Comparison of ENCODE assay signal across 30 cellular contexts in genomic region chr12:74339211-74339610, GRCh38.
"Had no signal": no experiment of that assay in that cellular context is flagged by ENCODE, and none has a peak within 500 bp of the region (broad histone marks: within the 10 kb centered on the region; RNA-seq: fewer than 3 reads in every experiment).

No MANE protein-coding gene starts in this region.

- H3K4me3 ChIP-seq: adrenal gland, cardiac muscle cell, colonic mucosa, esophagus squamous epithelium, heart left ventricle, psoas muscle, right atrium auricular region, spleen, testis, transverse colon had no signal

- DNase-seq: activated CD4-positive, alpha-beta T cell treated with anti-CD3 and anti-CD28 coated beads for 4 hours; activated CD4-positive, alpha-beta T cell treated with anti-CD3 and anti-CD28 coated beads, Interleukin-2, amount 50 U/mL, for 4 hours; activated naive CD4-positive, alpha-beta T cell treated with Interleukin-2 at 50 U/mL for 16 hours; activated naive CD8-positive, alpha-beta T cell treated with anti-CD3 and anti-CD28 coated beads for 36 hours; activated T-cell treated with anti-CD3 and anti-CD28 coated beads for 4 hours; activated T-cell treated with anti-CD3 and anti-CD28 coated beads, Interleukin-2, amount 50 U/mL, for 72 hours; adrenal gland; cerebellar nuclear complex; colonic mucosa; effector CD8-positive, alpha-beta T cell; esophagus squamous epithelium; heart left ventricle; hypothalamus; immature natural killer cell; naive thymus-derived CD8-positive, alpha-beta T cell; nucleus accumbens; psoas muscle; spleen; stimulated activated naive CD4-positive, alpha-beta T cell; T-helper 1 cell; T-helper 9 cell; testis; transverse colon had no signal

- H3K36me3 ChIP-seq: adrenal gland, cardiac muscle cell, colonic mucosa, esophagus squamous epithelium, heart left ventricle, right atrium auricular region, spleen, transverse colon had no signal

- H3K9me3 ChIP-seq: adrenal gland, colonic mucosa, esophagus squamous epithelium, heart left ventricle, psoas muscle, right atrium auricular region, spleen, testis, transverse colon had no signal

- H3K4me1 Mint-ChIP-seq: activated naive CD8-positive, alpha-beta T cell treated with anti-CD3 and anti-CD28 coated beads for 36 hours; immature natural killer cell; memory B cell; naive thymus-derived CD8-positive, alpha-beta T cell; neural crest cell had no signal

- H3K27me3 ChIP-seq: adrenal gland, cardiac muscle cell, colonic mucosa, esophagus squamous epithelium, heart left ventricle, right atrium auricular region, spleen, testis, transverse colon had no signal

- H3K4me3 Mint-ChIP-seq: activated naive CD8-positive, alpha-beta T cell treated with anti-CD3 and anti-CD28 coated beads for 36 hours; activated T-cell treated with anti-CD3 and anti-CD28 coated beads, Interleukin-2, amount 50 U/mL, for 72 hours; immature natural killer cell; memory B cell; naive thymus-derived CD8-positive, alpha-beta T cell; neural crest cell had no signal

- H3K36me3 Mint-ChIP-seq: activated naive CD8-positive, alpha-beta T cell treated with anti-CD3 and anti-CD28 coated beads for 36 hours; immature natural killer cell; memory B cell; naive thymus-derived CD8-positive, alpha-beta T cell had no signal

- H3K9ac ChIP-seq: parathyroid adenoma had no signal

- H3K27ac ChIP-seq: adrenal gland, cardiac muscle cell, colonic mucosa, epithelial cell of prostate, esophagus squamous epithelium, heart left ventricle, parathyroid adenoma, psoas muscle, right atrium auricular region, spleen, testis, transverse colon, VCaP had no signal

- H3K4me1 ChIP-seq: adrenal gland, colonic mucosa, esophagus squamous epithelium, heart left ventricle, parathyroid adenoma, psoas muscle, right atrium auricular region, spleen, testis, transverse colon had no signal

- H3K9me3 Mint-ChIP-seq: activated naive CD8-positive, alpha-beta T cell treated with anti-CD3 and anti-CD28 coated beads for 36 hours; activated T-cell treated with anti-CD3 and anti-CD28 coated beads, Interleukin-2, amount 50 U/mL, for 72 hours; immature natural killer cell; memory B cell; naive thymus-derived CD8-positive, alpha-beta T cell; neural crest cell had no signal

- H3K27ac Mint-ChIP-seq: activated naive CD8-positive, alpha-beta T cell treated with anti-CD3 and anti-CD28 coated beads for 36 hours; activated T-cell treated with anti-CD3 and anti-CD28 coated beads, Interleukin-2, amount 50 U/mL, for 72 hours; immature natural killer cell; memory B cell; naive thymus-derived CD8-positive, alpha-beta T cell had no signal

- H3K79me2 ChIP-seq: parathyroid adenoma had no signal

- H2AFZ ChIP-seq: parathyroid adenoma had no signal

- ATAC-seq: activated T-cell treated with anti-CD3 and anti-CD28 coated beads, Interleukin-2, amount 50 U/mL, for 72 hours; heart left ventricle; naive thymus-derived CD8-positive, alpha-beta T cell; psoas muscle had no signal

- H3K27me3 Mint-ChIP-seq: activated naive CD8-positive, alpha-beta T cell treated with anti-CD3 and anti-CD28 coated beads for 36 hours; memory B cell; naive thymus-derived CD8-positive, alpha-beta T cell had no signal
